In genomic region chr2:74849228-74849892, GRCh38 we compare ENCODE assay signal across 8 cellular contexts.
DNase-seq lines count a peak whose midpoint lies in the region; ATAC-seq and TF ChIP-seq lines count a peak whose summit lies in the region.

No MANE protein-coding gene starts in this region.

- H3K27me3 Mint-ChIP-seq in activated T-cell treated with anti-CD3 and anti-CD28 coated beads, Interleukin-2, amount 50 U/mL, for 24 hours, result no peaks in the 10 kb centered on the region

- in situ Hi-C loops in GM13977 (cut with MboI; ENCODE audit: low pct_unique_long_range_greater_than_20kb, low sequenced_read_pairs, unreplicated experiment), result no loop called here

- no peak overlapping the region for H3K4me3 ChIP-seq in iPS DF 6.9 (ENCODE audit: low read length)

- no peaks in the 10 kb centered on the region for H3K27me3 ChIP-seq in iPS DF 6.9 (ENCODE audit: control insufficient read depth, insufficient read depth, low read length)

- H3K27ac ChIP-seq in iPS DF 6.9 (ENCODE audit: low read length), result peak overlapping the region; percentile 27

- peaks cover 9% of the 10 kb centered on the region for H3K4me1 ChIP-seq in iPS DF 6.9 (ENCODE audit: control insufficient read depth, insufficient read depth, low read length)

- ATAC-seq in GM21825 (IDR thresholded peaks at IDR 0.05; ENCODE audit: unreplicated experiment), result peak; percentile 72
- peak; percentile 87 for ATAC-seq in stimulated activated naive CD8-positive, alpha-beta T cell treated with anti-CD3 and anti-CD28 coated beads, Interleukin-15, Interleukin-2, amounts not matched to agents 100 U/mL and 50 U/mL, for 24 hours

- H3K36me3 Mint-ChIP-seq in activated T-cell treated with anti-CD3 and anti-CD28 coated beads, Interleukin-2, amount 50 U/mL, for 24 hours (ENCODE audit: low read depth), result peaks cover 72% of the 10 kb centered on the region

- WGBS in iPS DF 6.9 (ENCODE audit: insufficient coverage, insufficient read length), result no CpG with 5 or more reads among the region's 8 CpGs

- H3K9me3 ChIP-seq in iPS DF 6.9 (ENCODE audit: control insufficient read depth, insufficient read depth, low read length), result no peaks in the 10 kb centered on the region

- peak overlapping the region; percentile 92 for H3K27ac Mint-ChIP-seq in activated T-cell treated with anti-CD3 and anti-CD28 coated beads, Interleukin-2, amount 50 U/mL, for 24 hours

- peaks cover 74% of the 10 kb centered on the region for H3K4me1 Mint-ChIP-seq in activated T-cell treated with anti-CD3 and anti-CD28 coated beads, Interleukin-2, amount 50 U/mL, for 24 hours (ENCODE audit: low read depth)

- no peaks in the 10 kb centered on the region for H3K36me3 ChIP-seq in iPS DF 6.9 (ENCODE audit: control insufficient read depth, insufficient read depth, low read length)

- TF ChIP-seq CTCF in GM13977 (IDR thresholded peaks at IDR 0.05; ENCODE audit: extremely low read depth, insufficient read depth, missing control alignments), result no peak

- peak overlapping the region; percentile 55 for H3K4me3 Mint-ChIP-seq in activated T-cell treated with anti-CD3 and anti-CD28 coated beads, Interleukin-2, amount 50 U/mL, for 24 hours

- no peaks in the 10 kb centered on the region for H3K9me3 Mint-ChIP-seq in activated T-cell treated with anti-CD3 and anti-CD28 coated beads, Interleukin-2, amount 50 U/mL, for 24 hours

- DNase-seq in GM13977 (ENCODE audit: low spot score) (peak; percentile 52), Kasumi-1 (lab: John Stamatoyannopoulos, UW) (peak; percentile 97), iPS DF 6.9 (ENCODE audit: low read depth, low spot score) (no peak), GOT3 (lab: John Stamatoyannopoulos, UW) (no peak), AG20443 (ENCODE audit: low spot score) (no peak)
- no peak for DNase-seq in activated T-cell treated with anti-CD3 and anti-CD28 coated beads, Interleukin-2, amount 50 U/mL, for 24 hours
- DNase-seq in stimulated activated naive CD8-positive, alpha-beta T cell treated with anti-CD3 and anti-CD28 coated beads, Interleukin-15, Interleukin-2, amounts not matched to agents 100 U/mL and 50 U/mL, for 24 hours, result peak; percentile 39

Comparison
In these comparisons a context has a peak if more than half of its experiments do, and no peak if none do; other contexts are left out.
1. DNase-seq: peak in GM13977 (single experiment), Kasumi-1 (2 of 2) and stimulated activated naive CD8-positive, alpha-beta T cell treated with anti-CD3 and anti-CD28 coated beads, Interleukin-15, Interleukin-2, amounts not matched to agents 100 U/mL and 50 U/mL, for 24 hours (single experiment); none in activated T-cell treated with anti-CD3 and anti-CD28 coated beads, Interleukin-2, amount 50 U/mL, for 24 hours (single experiment), iPS DF 6.9 (single experiment), GOT3 (single experiment) and AG20443 (single experiment).